In the genomic region with DNA sequence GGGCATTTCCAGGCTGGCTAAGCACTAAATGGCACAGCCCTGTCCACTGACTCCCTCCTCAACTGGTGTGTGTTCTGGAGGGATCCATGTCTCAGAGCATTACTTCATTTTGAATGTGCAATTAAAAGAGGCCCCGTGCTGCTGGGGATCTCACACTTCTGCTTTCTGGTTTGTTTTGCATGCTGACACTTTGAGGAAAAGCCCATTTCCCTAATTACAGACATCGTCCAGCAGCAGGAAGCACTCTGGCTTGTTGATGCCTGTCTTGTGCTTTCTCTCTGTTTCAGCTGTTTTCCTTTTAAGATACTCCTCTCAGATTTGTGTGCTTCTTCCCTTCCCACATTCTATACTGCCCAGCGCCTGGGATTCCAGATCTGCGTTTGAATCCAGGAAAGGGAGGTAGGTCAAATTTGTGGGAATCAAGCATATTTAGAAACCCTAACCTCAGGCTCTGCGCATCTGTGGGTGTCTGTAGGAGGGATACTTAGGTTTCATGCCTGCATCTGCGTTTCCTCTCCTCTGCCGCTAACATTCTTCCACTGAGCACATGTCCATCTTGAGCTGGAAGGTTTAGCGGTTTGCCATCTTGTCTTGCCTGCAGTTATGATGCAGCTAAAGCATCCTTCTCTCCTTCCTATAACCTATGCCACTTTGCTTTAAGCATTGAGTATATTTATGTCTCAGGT, we compare ENCODE assay signal across 9 cellular contexts. TPM values are rescaled to one million over a fixed set of nuclear protein-coding genes. Genes with fewer than 3 reads are reported as not detected.
A peak's percentile ranks its signal among the peaks of the same experiment; 100 is the strongest.
DNase-seq lines count a peak whose midpoint lies in the region; ATAC-seq and FAIRE-seq lines count a peak whose summit lies in the region.
"Had no signal": no experiment of that assay in that cellular context is flagged by ENCODE, and none has a peak within 500 bp of the region (broad histone marks: within the 10 kb centered on the region; RNA-seq: fewer than 3 reads in every experiment).

No MANE protein-coding gene starts in this region.

- FAIRE-seq in GM18507 (lab: Jason Lieb, UNC): peak; percentile 99

- H3K27ac Mint-ChIP-seq in IgD-negative memory B cell: peak overlapping the region; percentile 87 to 94 (median 93)
- H3K27ac Mint-ChIP-seq in CD8-positive, alpha-beta memory T cell: no peak overlapping the region

- intact Hi-C loops in left ventricle myocardium superior (cut with micrococcal nuclease): no loop called here

- peaks cover 10% of the 10 kb centered on the region for H3K36me3 Mint-ChIP-seq in IgD-negative memory B cell
- H3K36me3 Mint-ChIP-seq in CD8-positive, alpha-beta memory T cell: no peaks in the 10 kb centered on the region

- H3K9me3 Mint-ChIP-seq in IgD-negative memory B cell: peaks cover 0 to 3% (median 0%) of the 10 kb centered on the region in 3 donors
- H3K9me3 Mint-ChIP-seq in CD8-positive, alpha-beta memory T cell: no peaks in the 10 kb centered on the region

- H3K36me3 ChIP-seq in CD8-positive, alpha-beta memory T cell (ENCODE audit: insufficient read depth, low read length): no peaks in the 10 kb centered on the region

- peaks cover 65 to 74% (median 68%) of the 10 kb centered on the region in 3 donors for H3K4me1 Mint-ChIP-seq in IgD-negative memory B cell
- no peaks in the 10 kb centered on the region for H3K4me1 Mint-ChIP-seq in CD8-positive, alpha-beta memory T cell

- DNase-seq in GM18507 (ENCODE audit: extremely low spot score, insufficient read length, low read depth): no peak
- no peak for DNase-seq in left ventricle myocardium superior
- no peak for DNase-seq in DMS 273 (lab: John Stamatoyannopoulos, UW; ENCODE audit: unreplicated experiment)
- no peak for DNase-seq in T-helper 9 cell
- no peak for DNase-seq in CD8-positive, alpha-beta memory T cell
- DNase-seq in NCI-H128 (lab: John Stamatoyannopoulos, UW; ENCODE audit: unreplicated experiment): no peak

- ATAC-seq in GM21737 (IDR thresholded peaks at IDR 0.05; ENCODE audit: unreplicated experiment) (peak; percentile 51), left ventricle myocardium superior (peak; percentile 34)
- ATAC-seq: Panc1 had no signal

- no peak overlapping the region for H3K4me3 ChIP-seq in CD8-positive, alpha-beta memory T cell (ENCODE audit: low read length)

- CTCF ChIA-PET in CD8-positive, alpha-beta memory T cell (lab: Charles Lee): no interaction called here

- no peaks in the 10 kb centered on the region for H3K27me3 Mint-ChIP-seq in IgD-negative memory B cell
- peaks cover 5 to 51% of the 10 kb centered on the region in 2 donors for H3K27me3 Mint-ChIP-seq in CD8-positive, alpha-beta memory T cell

- POLR2A ChIA-PET in CD8-positive, alpha-beta memory T cell (lab: Charles Lee): no interaction called here

- H3K27ac ChIP-seq in CD8-positive, alpha-beta memory T cell (ENCODE audit: low read depth, low read length): no peak overlapping the region

- H3K4me1 ChIP-seq in CD8-positive, alpha-beta memory T cell (ENCODE audit: insufficient read depth, low read length): no peaks in the 10 kb centered on the region

- H3K27me3 ChIP-seq in CD8-positive, alpha-beta memory T cell (ENCODE audit: insufficient read depth, low read length, poor library complexity, severe bottlenecking): no peaks in the 10 kb centered on the region

- H3K4me3 Mint-ChIP-seq in IgD-negative memory B cell: peak overlapping the region; percentile 83 to 93 (median 92)
- H3K4me3 Mint-ChIP-seq in CD8-positive, alpha-beta memory T cell: no peak overlapping the region

- H3K9me3 ChIP-seq in CD8-positive, alpha-beta memory T cell (ENCODE audit: low read length): no peaks in the 10 kb centered on the region

RNA-seq across cellular contexts. Expression of a gene that starts 25.7 kb away (rescaled TPM):
- 314 TPM for polyA plus RNA-seq in IgD-negative memory B cell
- total RNA-seq in left ventricle myocardium superior: 5.1 TPM
- under 1 TPM; 0.55 to 0.73 TPM for total RNA-seq in CD8-positive, alpha-beta memory T cell
- polyA plus RNA-seq in CD8-positive, alpha-beta memory T cell: 0.56 TPM

Comparison
In these comparisons a context has a peak if more than half of its experiments do, and no peak if none do; other contexts are left out.
1. H3K27ac Mint-ChIP-seq: peak in IgD-negative memory B cell (3 of 3); none in CD8-positive, alpha-beta memory T cell (0 of 8).
2. H3K4me3 Mint-ChIP-seq: peak in IgD-negative memory B cell (4 of 4); none in CD8-positive, alpha-beta memory T cell (0 of 7).